Comparison of ENCODE assay signal across 20 cellular contexts in genomic region chr1:161059293-161059692, GRCh38. TPM values are rescaled to one million over a fixed set of nuclear protein-coding genes. Genes with fewer than 3 reads are reported as not detected.
A peak's percentile ranks its signal among the peaks of the same experiment; 100 is the strongest.
DNase-seq lines count a peak whose midpoint lies in the region; ATAC-seq and TF ChIP-seq lines count a peak whose summit lies in the region.
"Had no signal": no experiment of that assay in that cellular context is flagged by ENCODE, and none has a peak within 500 bp of the region (broad histone marks: within the 10 kb centered on the region; RNA-seq: fewer than 3 reads in every experiment).

No MANE protein-coding gene starts in this region.

- no peak overlapping the region for H3K4me3 ChIP-seq in CD4-positive, CD25-positive, alpha-beta regulatory T cell (ENCODE audit: low read depth, low read length)
- H3K4me3 ChIP-seq in CD8-positive, alpha-beta memory T cell (ENCODE audit: low read length) = no peak overlapping the region
- no peak overlapping the region for H3K4me3 ChIP-seq in gastrocnemius medialis
- H3K4me3 ChIP-seq: colonic mucosa, upper lobe of right lung had no signal

- H3K27me3 Mint-ChIP-seq in CD4-positive, CD25-positive, alpha-beta regulatory T cell = no peaks in the 10 kb centered on the region
- peaks cover 0 to 1% of the 10 kb centered on the region in 2 donors for H3K27me3 Mint-ChIP-seq in CD8-positive, alpha-beta memory T cell
- H3K27me3 Mint-ChIP-seq in activated naive CD8-positive, alpha-beta T cell treated with anti-CD3 and anti-CD28 coated beads for 36 hours = no peaks in the 10 kb centered on the region
- H3K27me3 Mint-ChIP-seq in natural killer cell treated with Interleukin-12 subunit alpha and Interleukin-12 subunit beta and Interleukin-15 and Interleukin-18, amount 100 ng/mL, for 72 hours = no peaks in the 10 kb centered on the region

- peaks cover 38% of the 10 kb centered on the region for H3K36me3 Mint-ChIP-seq in CD4-positive, CD25-positive, alpha-beta regulatory T cell
- peaks cover 8 to 77% (median 24%) of the 10 kb centered on the region in 3 donors for H3K36me3 Mint-ChIP-seq in CD8-positive, alpha-beta memory T cell
- peaks cover 55% of the 10 kb centered on the region for H3K36me3 Mint-ChIP-seq in activated naive CD8-positive, alpha-beta T cell treated with anti-CD3 and anti-CD28 coated beads for 36 hours
- H3K36me3 Mint-ChIP-seq in natural killer cell treated with Interleukin-12 subunit alpha and Interleukin-12 subunit beta and Interleukin-15 and Interleukin-18, amount 100 ng/mL, for 72 hours = peaks cover 19% of the 10 kb centered on the region

- H3K27ac ChIP-seq in CD4-positive, CD25-positive, alpha-beta regulatory T cell (ENCODE audit: insufficient read depth, low read length, poor library complexity, severe bottlenecking) = peak overlapping the region; percentile 51
- H3K27ac ChIP-seq in CD8-positive, alpha-beta memory T cell (ENCODE audit: low read depth, low read length) = no peak overlapping the region
- no peak overlapping the region for H3K27ac ChIP-seq in gastrocnemius medialis
- H3K27ac ChIP-seq: colonic mucosa, upper lobe of right lung had no signal

- H3K4me1 Mint-ChIP-seq in CD4-positive, CD25-positive, alpha-beta regulatory T cell = peaks cover 23 to 70% (median 46%) of the 10 kb centered on the region in 4 donors
- peaks cover 51 to 69% (median 67%) of the 10 kb centered on the region in 3 donors for H3K4me1 Mint-ChIP-seq in CD8-positive, alpha-beta memory T cell
- peaks cover 47% of the 10 kb centered on the region for H3K4me1 Mint-ChIP-seq in activated naive CD8-positive, alpha-beta T cell treated with anti-CD3 and anti-CD28 coated beads for 36 hours
- peaks cover 45 to 47% of the 10 kb centered on the region in 2 donors for H3K4me1 Mint-ChIP-seq in natural killer cell treated with Interleukin-12 subunit alpha and Interleukin-12 subunit beta and Interleukin-15 and Interleukin-18, amount 100 ng/mL, for 72 hours (ENCODE audit: low read depth in 2 of 2)

- H3K4me1 ChIP-seq in CD4-positive, CD25-positive, alpha-beta regulatory T cell (ENCODE audit: control insufficient read depth, insufficient read depth, low read length, poor library complexity, severe bottlenecking) = peaks cover 48% of the 10 kb centered on the region
- H3K4me1 ChIP-seq in CD8-positive, alpha-beta memory T cell (ENCODE audit: insufficient read depth, low read length) = peaks cover 55% of the 10 kb centered on the region
- no peaks in the 10 kb centered on the region for H3K4me1 ChIP-seq in gastrocnemius medialis
- H3K4me1 ChIP-seq: colonic mucosa, upper lobe of right lung had no signal

- no peak for TF ChIP-seq CTCF in gastrocnemius medialis (IDR thresholded peaks at IDR 0.05 in 4 of 5, conservative IDR thresholded peaks at IDR 0.05 in 1 of 5)

- no peaks in the 10 kb centered on the region for H3K9me3 ChIP-seq in CD4-positive, CD25-positive, alpha-beta regulatory T cell (ENCODE audit: control insufficient read depth in 2 of 2, low read length in 2 of 2)
- H3K9me3 ChIP-seq in CD8-positive, alpha-beta memory T cell (ENCODE audit: low read length) = no peaks in the 10 kb centered on the region
- no peaks in the 10 kb centered on the region for H3K9me3 ChIP-seq in gastrocnemius medialis
- H3K9me3 ChIP-seq: colonic mucosa, upper lobe of right lung had no signal

- ATAC-seq in CD4-positive, CD25-positive, alpha-beta regulatory T cell (ENCODE audit: low read depth in 2 of 2) = no peak
- ATAC-seq in natural killer cell treated with Interleukin-12 subunit alpha and Interleukin-12 subunit beta and Interleukin-15 and Interleukin-18, amount 100 ng/mL, for 72 hours = no peak
- no peak for ATAC-seq in gastrocnemius medialis
- ATAC-seq in HG03457 (IDR thresholded peaks at IDR 0.05; ENCODE audit: unreplicated experiment) = no peak
- ATAC-seq: left lobe of liver, upper lobe of right lung had no signal

- peak overlapping the region; percentile 71 to 82 (median 80) for H3K27ac Mint-ChIP-seq in CD4-positive, CD25-positive, alpha-beta regulatory T cell
- peak overlapping the region; percentile 43 to 89 (median 74) for H3K27ac Mint-ChIP-seq in CD8-positive, alpha-beta memory T cell
- H3K27ac Mint-ChIP-seq in activated naive CD8-positive, alpha-beta T cell treated with anti-CD3 and anti-CD28 coated beads for 36 hours = peak overlapping the region; percentile 82
- H3K27ac Mint-ChIP-seq in natural killer cell treated with Interleukin-12 subunit alpha and Interleukin-12 subunit beta and Interleukin-15 and Interleukin-18, amount 100 ng/mL, for 72 hours = peak overlapping the region; percentile 67 to 86

- peaks cover 70% of the 10 kb centered on the region for H3K36me3 ChIP-seq in CD4-positive, CD25-positive, alpha-beta regulatory T cell (ENCODE audit: control insufficient read depth, insufficient read depth, low read length)
- H3K36me3 ChIP-seq in CD8-positive, alpha-beta memory T cell (ENCODE audit: insufficient read depth, low read length) = peaks cover 41% of the 10 kb centered on the region
- H3K36me3 ChIP-seq in gastrocnemius medialis = no peaks in the 10 kb centered on the region
- H3K36me3 ChIP-seq: colonic mucosa had no signal

- H3K9me3 Mint-ChIP-seq in CD4-positive, CD25-positive, alpha-beta regulatory T cell = no peaks in the 10 kb centered on the region
- no peaks in the 10 kb centered on the region for H3K9me3 Mint-ChIP-seq in CD8-positive, alpha-beta memory T cell
- no peaks in the 10 kb centered on the region for H3K9me3 Mint-ChIP-seq in activated naive CD8-positive, alpha-beta T cell treated with anti-CD3 and anti-CD28 coated beads for 36 hours
- H3K9me3 Mint-ChIP-seq in natural killer cell treated with Interleukin-12 subunit alpha and Interleukin-12 subunit beta and Interleukin-15 and Interleukin-18, amount 100 ng/mL, for 72 hours = no peaks in the 10 kb centered on the region
- H3K9me3 Mint-ChIP-seq: H9 had no signal

- POLR2A ChIA-PET in CD8-positive, alpha-beta memory T cell (lab: Charles Lee) = interaction anchor here (0.7 to 1.1 kb wide), 2 partner anchors 12 to 38 kb away, joined by 3 to 4 read pairs; no protein-coding TSS in a partner anchor

- intact Hi-C loops in gastrocnemius medialis (cut with DNase I; ENCODE audit: low total_unique reads) = no loop called here

- H3K4me3 Mint-ChIP-seq in CD4-positive, CD25-positive, alpha-beta regulatory T cell = peak overlapping the region in 2 of 4 donors; percentile 35 to 84
- peak overlapping the region in 3 of 7 donors; percentile 25 to 69 (median 29) for H3K4me3 Mint-ChIP-seq in CD8-positive, alpha-beta memory T cell
- H3K4me3 Mint-ChIP-seq in activated naive CD8-positive, alpha-beta T cell treated with anti-CD3 and anti-CD28 coated beads for 36 hours = no peak overlapping the region
- no peak overlapping the region for H3K4me3 Mint-ChIP-seq in natural killer cell treated with Interleukin-12 subunit alpha and Interleukin-12 subunit beta and Interleukin-15 and Interleukin-18, amount 100 ng/mL, for 72 hours
- H3K4me3 Mint-ChIP-seq: H9 had no signal

- in situ Hi-C loops in gastrocnemius medialis (cut with MboI; ENCODE audit: low sequenced_read_pairs in 4 of 4) = no loop called here

- TF ChIP-seq POLR2A in gastrocnemius medialis (IDR thresholded peaks at IDR 0.05) = no peak

- DNase-seq in CD4-positive, CD25-positive, alpha-beta regulatory T cell = no peak
- DNase-seq in CD8-positive, alpha-beta memory T cell = no peak
- no peak for DNase-seq in activated naive CD8-positive, alpha-beta T cell treated with anti-CD3 and anti-CD28 coated beads for 36 hours
- DNase-seq in natural killer cell treated with Interleukin-12 subunit alpha and Interleukin-12 subunit beta and Interleukin-15 and Interleukin-18, amount 100 ng/mL, for 72 hours (ENCODE audit: low spot score) = no peak
- DNase-seq in gastrocnemius medialis = no peak
- DNase-seq in NCI-H1436 (lab: John Stamatoyannopoulos, UW) = no peak
- DNase-seq: activated CD4-positive, CD25-positive, alpha-beta regulatory T cell treated with anti-CD3 and anti-CD28 coated beads, Interleukin-2, amount 50 U/mL, for 72 hours; activated CD8-positive, alpha-beta memory T cell treated with anti-CD3 and anti-CD28 coated beads, Interleukin-2, amount 50 U/mL, for 48 hours; colonic mucosa; EL; H9; midbrain; NCI-H1105 treated with DMSO at 0.1 percent for 48 hours; NCI-H2107; NCI-H524; small intestine; stimulated activated CD4-positive, alpha-beta T cell treated with anti-CD3 and anti-CD28 coated beads, Interleukin-2, amount 100 ng/mL, for 48 hours; upper lobe of right lung had no signal

- CTCF ChIA-PET in CD8-positive, alpha-beta memory T cell (lab: Charles Lee) = interaction anchor here (0.5 to 2.3 kb wide), 4 partner anchors 11 to 20 kb away, joined by 3 to 8 read pairs (median 4); partner anchors contain the start of genes TSTD1 and USF1

- H3K27me3 ChIP-seq in CD4-positive, CD25-positive, alpha-beta regulatory T cell (ENCODE audit: control insufficient read depth, insufficient read depth, low read length) = no peaks in the 10 kb centered on the region
- H3K27me3 ChIP-seq in CD8-positive, alpha-beta memory T cell (ENCODE audit: insufficient read depth, low read length, poor library complexity, severe bottlenecking) = no peaks in the 10 kb centered on the region
- H3K27me3 ChIP-seq in gastrocnemius medialis = peaks cover 0 to 12% (median 10%) of the 10 kb centered on the region in 3 donors
- H3K27me3 ChIP-seq: colonic mucosa, upper lobe of right lung had no signal

RNA-seq across cellular contexts. Expression of gene ARHGAP30, which starts 10.4 kb away (rescaled TPM):
- total RNA-seq in CD4-positive, CD25-positive, alpha-beta regulatory T cell = 204 TPM
- 100 to 1,000 TPM; 144 to 159 (median 151) TPM for polyA plus RNA-seq in CD4-positive, CD25-positive, alpha-beta regulatory T cell
- total RNA-seq in CD8-positive, alpha-beta memory T cell = 100 to 1,000 TPM; 147 to 149 TPM
- polyA plus RNA-seq in CD8-positive, alpha-beta memory T cell = 213 TPM
- 100 to 1,000 TPM; 146 to 157 TPM for total RNA-seq in activated naive CD8-positive, alpha-beta T cell treated with anti-CD3 and anti-CD28 coated beads for 36 hours
- 100 to 1,000 TPM; 217 to 250 TPM for total RNA-seq in natural killer cell treated with Interleukin-12 subunit alpha and Interleukin-12 subunit beta and Interleukin-15 and Interleukin-18, amount 100 ng/mL, for 72 hours
- total RNA-seq in gastrocnemius medialis = 1 to 10 TPM in 2 of 4 donors, under 1 TPM in 2; 0.61 to 1.6 (median 1.0) TPM

RNA-seq across cellular contexts. Expression of gene USF1, which starts 13.5 kb away (rescaled TPM):
- 102 TPM for total RNA-seq in CD4-positive, CD25-positive, alpha-beta regulatory T cell
- polyA plus RNA-seq in CD4-positive, CD25-positive, alpha-beta regulatory T cell = 1 to 10 TPM; 4.2 to 8.1 (median 6.1) TPM
- total RNA-seq in CD8-positive, alpha-beta memory T cell = 10 to 100 TPM; 63.3 to 67.7 TPM
- polyA plus RNA-seq in CD8-positive, alpha-beta memory T cell = 6.7 TPM
- 10 to 100 TPM; 57.0 to 62.0 TPM for total RNA-seq in activated naive CD8-positive, alpha-beta T cell treated with anti-CD3 and anti-CD28 coated beads for 36 hours
- total RNA-seq in natural killer cell treated with Interleukin-12 subunit alpha and Interleukin-12 subunit beta and Interleukin-15 and Interleukin-18, amount 100 ng/mL, for 72 hours = 10 to 100 TPM; 72.2 to 77.4 TPM
- 10 to 100 TPM; 41.9 to 55.1 (median 49.1) TPM for total RNA-seq in gastrocnemius medialis

RNA-seq across cellular contexts. Expression of gene TSTD1, which starts 20.5 kb away (rescaled TPM):
- 61.3 TPM for total RNA-seq in CD4-positive, CD25-positive, alpha-beta regulatory T cell
- 100 to 1,000 TPM; 340 to 451 (median 422) TPM for polyA plus RNA-seq in CD4-positive, CD25-positive, alpha-beta regulatory T cell
- 10 to 100 TPM; 40.2 to 46.1 TPM for total RNA-seq in CD8-positive, alpha-beta memory T cell
- polyA plus RNA-seq in CD8-positive, alpha-beta memory T cell = 288 TPM
- 10 to 100 TPM; 44.8 to 45.7 TPM for total RNA-seq in activated naive CD8-positive, alpha-beta T cell treated with anti-CD3 and anti-CD28 coated beads for 36 hours
- 10 to 100 TPM; 10.5 to 47.2 TPM for total RNA-seq in natural killer cell treated with Interleukin-12 subunit alpha and Interleukin-12 subunit beta and Interleukin-15 and Interleukin-18, amount 100 ng/mL, for 72 hours
- total RNA-seq in gastrocnemius medialis = 10 to 100 TPM in 3 of 4 donors, 1 to 10 TPM in 1; 8.6 to 52.6 (median 16.8) TPM

RNA-seq across cellular contexts. Expression of gene NECTIN4, which starts 30.1 kb away (rescaled TPM):
- not detected for total RNA-seq in CD4-positive, CD25-positive, alpha-beta regulatory T cell
- under 1 TPM in 1 of 4 donors, not detected in 3; 0.05 TPM for polyA plus RNA-seq in CD4-positive, CD25-positive, alpha-beta regulatory T cell
- total RNA-seq in CD8-positive, alpha-beta memory T cell = under 1 TPM; 0.09 TPM
- not detected for polyA plus RNA-seq in CD8-positive, alpha-beta memory T cell
- under 1 TPM; 0.12 to 0.16 TPM for total RNA-seq in activated naive CD8-positive, alpha-beta T cell treated with anti-CD3 and anti-CD28 coated beads for 36 hours
- not detected for total RNA-seq in natural killer cell treated with Interleukin-12 subunit alpha and Interleukin-12 subunit beta and Interleukin-15 and Interleukin-18, amount 100 ng/mL, for 72 hours
- not detected for total RNA-seq in gastrocnemius medialis
- total RNA-seq: left lobe of liver had no signal

RNA-seq across cellular contexts. Expression of gene F11R, which starts 38.3 kb away (rescaled TPM):
- total RNA-seq in CD4-positive, CD25-positive, alpha-beta regulatory T cell = 18.4 TPM
- polyA plus RNA-seq in CD4-positive, CD25-positive, alpha-beta regulatory T cell = 10 to 100 TPM in 1 of 4 donors, 1 to 10 TPM in 3; 6.3 to 11.2 (median 7.9) TPM
- total RNA-seq in CD8-positive, alpha-beta memory T cell = 10 to 100 TPM; 11.6 to 14.1 TPM
- 18.3 TPM for polyA plus RNA-seq in CD8-positive, alpha-beta memory T cell
- total RNA-seq in activated naive CD8-positive, alpha-beta T cell treated with anti-CD3 and anti-CD28 coated beads for 36 hours = 10 to 100 TPM; 12.8 to 13.4 TPM
- 10 to 100 TPM; 11.0 to 25.9 TPM for total RNA-seq in natural killer cell treated with Interleukin-12 subunit alpha and Interleukin-12 subunit beta and Interleukin-15 and Interleukin-18, amount 100 ng/mL, for 72 hours
- 1 to 10 TPM; 3.1 to 6.0 (median 5.3) TPM for total RNA-seq in gastrocnemius medialis

Comparison
In these comparisons a context has a peak if more than half of its experiments do, and no peak if none do; other contexts are left out.
1. RNA of gene ARHGAP30, which starts 10.4 kb away (total RNA-seq): 217 to 250 TPM in natural killer cell treated with Interleukin-12 subunit alpha and Interleukin-12 subunit beta and Interleukin-15 and Interleukin-18, amount 100 ng/mL, for 72 hours, 204 TPM in CD4-positive, CD25-positive, alpha-beta regulatory T cell (single experiment), 146 to 157 TPM in activated naive CD8-positive, alpha-beta T cell treated with anti-CD3 and anti-CD28 coated beads for 36 hours and 147 to 149 TPM in CD8-positive, alpha-beta memory T cell; 0.61 to 1.6 TPM in gastrocnemius medialis; every median in the first group is over 10 times any median in the second.
2. Peak in every context shown above with its lines, with median percentiles within 50 percentile points of each other: H3K27ac Mint-ChIP-seq.